ENCODE assay signal across 8 cellular contexts in the genomic region with DNA sequence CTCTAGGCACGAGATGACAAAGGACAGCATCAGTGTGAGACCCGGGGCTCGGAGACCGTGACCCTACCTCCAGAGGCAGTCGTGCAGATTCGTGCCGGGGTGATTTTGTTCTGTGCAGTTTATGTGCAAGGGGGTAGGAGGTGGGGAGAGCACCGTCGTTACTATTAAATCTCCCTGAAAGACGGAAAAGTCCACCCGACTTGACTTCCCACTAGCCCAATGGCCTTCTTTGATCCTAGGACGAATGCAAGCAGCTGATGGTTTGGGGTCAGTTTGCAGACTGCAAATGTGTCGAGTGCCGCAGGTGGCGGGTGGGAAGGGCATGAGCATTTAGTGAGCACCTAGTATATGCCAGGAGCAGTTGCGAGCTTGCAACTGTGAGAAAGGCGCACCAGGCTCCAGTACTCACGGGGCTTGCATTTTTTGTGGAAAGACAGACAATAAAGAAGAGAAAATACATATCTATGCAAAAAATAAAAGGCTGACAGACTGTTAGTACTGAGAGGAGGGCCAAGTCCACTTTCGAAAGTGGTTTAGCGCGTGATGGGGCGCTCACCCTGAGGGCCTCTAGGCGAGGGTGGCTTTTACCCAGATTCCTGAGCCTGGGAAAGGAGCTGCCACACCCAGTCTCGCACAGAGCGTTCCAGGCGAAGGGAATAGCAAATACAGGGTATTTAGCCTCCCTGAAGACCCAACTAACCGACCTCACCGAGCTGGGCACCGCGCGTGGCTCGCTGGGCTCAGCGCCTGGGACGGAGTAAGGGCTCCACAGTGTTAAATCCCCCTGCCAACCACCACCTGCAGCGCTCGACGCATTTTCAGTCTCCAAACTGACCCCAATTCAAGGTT. TPM values are rescaled to one million over a fixed set of nuclear protein-coding genes. Genes with fewer than 3 reads are reported as not detected.
A peak's percentile ranks its signal among the peaks of the same experiment; 100 is the strongest.
DNase-seq lines count a peak whose midpoint lies in the region; ATAC-seq and TF ChIP-seq lines count a peak whose summit lies in the region.

No MANE protein-coding gene starts in this region.

- CTCF ChIA-PET in Calu3 (lab: Charles Lee): interaction anchor here (0.7 to 5.3 kb wide), 20 partner anchors 9 to 160 kb away, joined by 3 to 29 read pairs (median 9); no protein-coding TSS in a partner anchor
- CTCF ChIA-PET in activated CD4-positive, alpha-beta memory T cell treated with anti-CD3 and anti-CD28 coated beads for 36 hours (lab: Charles Lee): interaction anchor here (0.7 to 6.0 kb wide), 27 partner anchors 9 to 168 kb away, joined by 3 to 86 read pairs (median 5); no protein-coding TSS in a partner anchor

- peaks cover 12% of the 10 kb centered on the region in 2 donors for H3K4me1 ChIP-seq in neuronal stem cell (ENCODE audit: control insufficient read depth in 2 of 2, insufficient read depth in 1 of 2, low read depth in 1 of 2, low read length in 2 of 2)

- peak; percentile 64 for DNase-seq in Calu3
- peak; percentile 18 for DNase-seq in HuH-7.5 (ENCODE audit: low spot score)
- DNase-seq in activated CD4-positive, alpha-beta memory T cell treated with anti-CD3 and anti-CD28 coated beads for 36 hours: peak; percentile 68
- DNase-seq in fibroblast of villous mesenchyme (ENCODE audit: low read depth): peak; percentile 67
- no peak for DNase-seq in neuronal stem cell (ENCODE audit: low spot score)
- DNase-seq in NCI-H2196 treated with DMSO at 0.1 percent for 48 hours (lab: John Stamatoyannopoulos, UW; ENCODE audit: unreplicated experiment): no peak
- no peak for DNase-seq in cerebellum (ENCODE audit: low spot score)

- H3K4me3 ChIP-seq in fibroblast of villous mesenchyme (ENCODE audit: low read depth, low read length) (peak overlapping the region; percentile 75), neuronal stem cell (ENCODE audit: low read length in 2 of 2) (peak overlapping the region; percentile 68 to 86)

- peaks cover 51% of the 10 kb centered on the region for H3K36me3 Mint-ChIP-seq in Calu3 (ENCODE audit: insufficient read depth, unreplicated experiment)
- H3K36me3 Mint-ChIP-seq in activated CD4-positive, alpha-beta memory T cell treated with anti-CD3 and anti-CD28 coated beads for 36 hours: peaks cover 5% of the 10 kb centered on the region

- H2AFZ ChIP-seq in neuronal stem cell (ENCODE audit: low read length): peak overlapping the region; percentile 91

- TF ChIP-seq CTCF in Calu3 (IDR thresholded peaks at IDR 0.05; ENCODE audit: unreplicated experiment) (no peak), fibroblast of villous mesenchyme (IDR thresholded peaks at IDR 0.05; ENCODE audit: insufficient read depth, low read depth, low read length) (no peak)

- H3K36me3 ChIP-seq in neuronal stem cell (replicated peaks in 1 of 2; ENCODE audit: control insufficient read depth in 2 of 2, insufficient read depth in 2 of 2, low read length in 2 of 2): no peaks in the 10 kb centered on the region

- no peaks in the 10 kb centered on the region for H3K79me1 ChIP-seq in neuronal stem cell (ENCODE audit: low read depth, low read length)

- H3K23ac ChIP-seq in neuronal stem cell (ENCODE audit: low read depth, low read length, poor library complexity): peak overlapping the region; percentile 29

- no peak overlapping the region for H3K14ac ChIP-seq in neuronal stem cell (ENCODE audit: low read length)

- peaks cover 39% of the 10 kb centered on the region for H3K4me1 Mint-ChIP-seq in Calu3 (ENCODE audit: low read depth, unreplicated experiment)
- peaks cover 45% of the 10 kb centered on the region for H3K4me1 Mint-ChIP-seq in activated CD4-positive, alpha-beta memory T cell treated with anti-CD3 and anti-CD28 coated beads for 36 hours (ENCODE audit: low read depth)

- no peak overlapping the region for H3K4ac ChIP-seq in neuronal stem cell (ENCODE audit: low read length)

- BruUV-seq in Calu3 (replicated peaks; lab: Mats Ljungman, UMichigan): TSS peak; percentile 70

- H3K27ac Mint-ChIP-seq in Calu3 (ENCODE audit: unreplicated experiment): peak overlapping the region; percentile 92
- H3K27ac Mint-ChIP-seq in activated CD4-positive, alpha-beta memory T cell treated with anti-CD3 and anti-CD28 coated beads for 36 hours: peak overlapping the region; percentile 92

- H3K4me3 Mint-ChIP-seq in Calu3 (ENCODE audit: low read depth, unreplicated experiment): peak overlapping the region; percentile 86
- peak overlapping the region; percentile 93 for H3K4me3 Mint-ChIP-seq in activated CD4-positive, alpha-beta memory T cell treated with anti-CD3 and anti-CD28 coated beads for 36 hours

- no peaks in the 10 kb centered on the region for H3K27me3 Mint-ChIP-seq in Calu3 (ENCODE audit: unreplicated experiment)
- H3K27me3 Mint-ChIP-seq in activated CD4-positive, alpha-beta memory T cell treated with anti-CD3 and anti-CD28 coated beads for 36 hours: no peaks in the 10 kb centered on the region

- H3K9me3 Mint-ChIP-seq in Calu3 (ENCODE audit: low read depth, unreplicated experiment): no peaks in the 10 kb centered on the region
- H3K9me3 Mint-ChIP-seq in activated CD4-positive, alpha-beta memory T cell treated with anti-CD3 and anti-CD28 coated beads for 36 hours: no peaks in the 10 kb centered on the region

- peak overlapping the region; percentile 24 for H3K27ac ChIP-seq in neuronal stem cell (replicated peaks; ENCODE audit: low read length)

- no peak overlapping the region for H4K91ac ChIP-seq in neuronal stem cell (ENCODE audit: low read depth, low read length, poor library complexity)

- peaks cover 7 to 10% of the 10 kb centered on the region in 2 donors for H3K9me3 ChIP-seq in neuronal stem cell (replicated peaks in 1 of 2; ENCODE audit: control insufficient read depth in 2 of 2, insufficient read depth in 1 of 2, low read depth in 1 of 2, low read length in 2 of 2)

- peak overlapping the region; percentile 4 for H4K8ac ChIP-seq in neuronal stem cell (ENCODE audit: low read depth, low read length)

- peak overlapping the region; percentile 33 for H2BK5ac ChIP-seq in neuronal stem cell (ENCODE audit: low read length)

- H2BK120ac ChIP-seq in neuronal stem cell (ENCODE audit: low read depth, low read length): no peak overlapping the region

- ATAC-seq in GM21515 (IDR thresholded peaks at IDR 0.05; ENCODE audit: unreplicated experiment): peak; percentile 19

- peak overlapping the region; percentile 92 for H3K18ac ChIP-seq in neuronal stem cell (ENCODE audit: low read length)

- no peak overlapping the region for H2BK12ac ChIP-seq in neuronal stem cell (ENCODE audit: low read length)

- intact Hi-C loops in Calu3 (cut with micrococcal nuclease; ENCODE audit: unreplicated experiment): loop anchor here (1.0 to 2.0 kb wide), 3 partner anchors 50 to 160 kb away; no protein-coding TSS in a partner anchor
- intact Hi-C loops in activated CD4-positive, alpha-beta memory T cell treated with anti-CD3 and anti-CD28 coated beads for 36 hours (cut with micrococcal nuclease): loop anchor here (1.0 to 2.0 kb wide), 11 partner anchors 47 to 1450 kb away; partner anchors contain the start of genes CBX3, CYCS, HNRNPA2B1 and TRA2A

- peaks cover 0 to 29% (median 11%) of the 10 kb centered on the region in 3 experiments for H3K27me3 ChIP-seq in neuronal stem cell (ENCODE audit: control insufficient read depth in 3 of 3, insufficient read depth in 3 of 3, low read depth in 1 of 3, low read length in 3 of 3)

- H2AK5ac ChIP-seq in neuronal stem cell (ENCODE audit: low read depth, low read length): peak overlapping the region; percentile 65

- POLR2A ChIA-PET in activated CD4-positive, alpha-beta memory T cell treated with anti-CD3 and anti-CD28 coated beads for 36 hours (lab: Charles Lee): interaction anchor here (0.6 to 3.6 kb wide), 11 partner anchors 48 to 180 kb away, joined by 3 to 41 read pairs (median 6); partner anchors contain the start of gene CYCS

- H2BK15ac ChIP-seq in neuronal stem cell (ENCODE audit: low read length): peak overlapping the region; percentile 78

- no CpG with 5 or more reads among the region's 37 CpGs for WGBS in neuronal stem cell (ENCODE audit: extremely low coverage in 2 of 2, insufficient read length in 2 of 2, insufficient replicate concordance in 1 of 2), 2 donors

- H3K4me2 ChIP-seq in neuronal stem cell (ENCODE audit: insufficient read depth, low read length, poor library complexity, severe bottlenecking): peak overlapping the region; percentile 81

- H3K9ac ChIP-seq in neuronal stem cell (ENCODE audit: low read depth, low read length, poor library complexity): peak overlapping the region; percentile 90

RNA-seq across cellular contexts. Expression of gene OSBPL3, which starts 0.9 kb away (rescaled TPM):
- total RNA-seq in Calu3 (2022): 124 and 136 TPM in 2 replicates
- total RNA-seq in activated CD4-positive, alpha-beta memory T cell treated with anti-CD3 and anti-CD28 coated beads for 36 hours: 10 to 100 TPM; 41.2 to 45.1 TPM
- total RNA-seq in fibroblast of villous mesenchyme: 23.2 and 39.3 TPM in 2 replicates
- polyA plus RNA-seq in neuronal stem cell (2013, experiment 1 of 2): 3.2 TPM
- 2.9 TPM for polyA plus RNA-seq in neuronal stem cell (2013, experiment 2 of 2)
- 17.0 TPM for total RNA-seq in cerebellum

Comparison
In these comparisons a context has a peak if more than half of its experiments do, and no peak if none do; other contexts are left out.
1. DNase-seq: peak in Calu3 (single experiment), HuH-7.5 (single experiment), activated CD4-positive, alpha-beta memory T cell treated with anti-CD3 and anti-CD28 coated beads for 36 hours (single experiment) and fibroblast of villous mesenchyme (single experiment); none in neuronal stem cell (single experiment), NCI-H2196 treated with DMSO at 0.1 percent for 48 hours (single experiment) and cerebellum (single experiment).